Comparison of ENCODE assay signal across 8 cellular contexts in the genomic region with DNA sequence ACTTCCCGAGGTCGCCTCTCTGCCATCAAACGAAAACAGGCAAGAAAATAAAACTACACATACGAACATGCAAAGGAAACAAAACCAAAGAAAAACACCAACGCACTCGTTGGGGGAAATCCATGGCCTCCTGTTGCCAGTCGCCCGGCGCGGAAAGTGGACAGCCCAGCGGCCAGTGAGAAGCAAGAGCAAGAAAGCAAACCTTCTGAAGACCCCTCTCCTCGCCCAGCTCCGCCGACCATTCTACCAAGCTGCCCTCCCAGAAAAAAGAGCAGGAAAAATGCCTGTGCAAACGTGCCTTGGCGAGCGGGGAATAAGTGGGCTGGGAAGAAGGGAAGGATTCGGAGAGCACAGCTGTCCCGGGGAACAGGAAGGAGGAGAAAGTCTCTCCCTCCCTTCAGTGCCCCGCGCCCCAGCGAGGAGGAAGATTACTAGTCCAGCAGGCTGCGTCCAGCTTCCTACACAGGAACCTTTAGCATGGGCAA. TPM values are rescaled to one million over a fixed set of nuclear protein-coding genes. Genes with fewer than 3 reads are reported as not detected.
DNase-seq lines count a peak whose midpoint lies in the region; ATAC-seq and TF ChIP-seq lines count a peak whose summit lies in the region.

No MANE protein-coding gene starts in this region.

- no peak; the same call in none of the 2 replicates for TF ChIP-seq RAD21 in IMR-90 (IDR thresholded peaks at IDR 0.05; ENCODE audit: low read length)

- peak overlapping the region; percentile 76 for H2AK5ac ChIP-seq in IMR-90 (ENCODE audit: low read depth, low read length)

- H3K4me3 Mint-ChIP-seq in activated T-helper 17 cell treated with anti-CD3 and anti-CD28 coated beads, Interleukin-2, amount 50 U/mL, for 72 hours, result peak overlapping the region; percentile 97

- H3K56ac ChIP-seq in IMR-90 (ENCODE audit: extremely low read depth, insufficient read depth, low read length), result peak overlapping the region; percentile 98

- ATAC-seq in IMR-90 (ENCODE audit: low read depth), result peak; percentile 0; the same call in 1 of the 2 replicates
- ATAC-seq in activated T-helper 17 cell treated with anti-CD3 and anti-CD28 coated beads, Interleukin-2, amount 50 U/mL, for 72 hours (replicated peaks), result peak; percentile 23
- peak; percentile 53 for ATAC-seq in foreskin keratinocyte
- ATAC-seq in GM18502 (IDR thresholded peaks at IDR 0.05; ENCODE audit: poor library complexity, unreplicated experiment), result no peak
- no peak for ATAC-seq in GM18498 (IDR thresholded peaks at IDR 0.05; ENCODE audit: unreplicated experiment)

- POLR2A ChIA-PET in GM10248 (lab: Yijun Ruan, JAX), result no interaction called here
- POLR2A ChIA-PET in IMR-90 (lab: Charles Lee; ENCODE audit: unreplicated experiment), result interaction anchor here (0.9 to 1.0 kb wide), 2 partner anchors 544 to 651 kb away, joined by 3 to 5 read pairs; no protein-coding TSS in a partner anchor

- H2BK5ac ChIP-seq in IMR-90 (ENCODE audit: low read depth, low read length, poor library complexity, severe bottlenecking), result peak overlapping the region; percentile 96

- CTCF ChIA-PET in GM10248 (lab: Yijun Ruan, JAX) (interaction anchor here (4.2 kb wide), 1 partner anchor 10 kb away, joined by 26 read pairs; no protein-coding TSS in a partner anchor), IMR-90 (lab: Yijun Ruan, JAX) (interaction anchor here (1.2 kb wide), 1 partner anchor 10 kb away, joined by 3 read pairs; no protein-coding TSS in a partner anchor)

- H3K4me1 Mint-ChIP-seq in activated T-helper 17 cell treated with anti-CD3 and anti-CD28 coated beads, Interleukin-2, amount 50 U/mL, for 72 hours, result peaks cover 22% of the 10 kb centered on the region

- H3K9me1 ChIP-seq in IMR-90 (ENCODE audit: insufficient read depth, low read length), result no peaks in the 10 kb centered on the region

- H3K36me3 ChIP-seq in IMR-90 (ENCODE audit: control insufficient read depth, insufficient read depth, low read length) (no peaks in the 10 kb centered on the region; the same call in 1 of the 2 replicates), ovary (no peaks in the 10 kb centered on the region)

- H4K20me1 ChIP-seq in IMR-90 (ENCODE audit: insufficient read depth, low read length), result peaks cover 30% of the 10 kb centered on the region

- peak overlapping the region; percentile 87 to 92 for H4K8ac ChIP-seq in IMR-90 (ENCODE audit: low read depth in 2 of 2, low read length in 2 of 2)

- H3K27me3 ChIP-seq in IMR-90 (ENCODE audit: control insufficient read depth, insufficient read depth, low read length) (no peaks in the 10 kb centered on the region), foreskin keratinocyte (peaks cover 55% of the 10 kb centered on the region), ovary (no peaks in the 10 kb centered on the region)

- H3K9ac ChIP-seq in IMR-90 (ENCODE audit: low read depth, low read length), result peak overlapping the region; percentile 99

- TF ChIP-seq CTCF in GM10248 (IDR thresholded peaks at IDR 0.05; ENCODE audit: control extremely low read depth, extremely low read depth, low read depth, missing control alignments) (no peak), IMR-90 (conservative IDR thresholded peaks at IDR 0.05; ENCODE audit: low read depth, low read length) (no peak), foreskin keratinocyte (conservative IDR thresholded peaks at IDR 0.05) (no peak), ovary (IDR thresholded peaks at IDR 0.05) (no peak)

- H4K91ac ChIP-seq in IMR-90 (ENCODE audit: insufficient read depth, low read depth, low read length), result peak overlapping the region; percentile 97

- peaks cover 0 to 18% of the 10 kb centered on the region in 2 experiments; a peak in 3 of 4 replicates for H3K79me1 ChIP-seq in IMR-90 (ENCODE audit: low read depth in 1 of 2, low read length in 2 of 2)

- H4K5ac ChIP-seq in IMR-90 (ENCODE audit: low read depth, low read length), result peak overlapping the region; percentile 79

- H3K4me3 ChIP-seq in IMR-90 (ENCODE audit: insufficient read depth, low read depth, low read length) (peak overlapping the region; percentile 83), ovary (peak overlapping the region; percentile 94)

- peak overlapping the region; percentile 93 for H2AK9ac ChIP-seq in IMR-90 (replicated peaks; ENCODE audit: low read depth, low read length, poor library complexity)

- H3K23ac ChIP-seq in IMR-90 (ENCODE audit: low read depth, low read length), result peak overlapping the region; percentile 94

- peaks cover 5% of the 10 kb centered on the region for H3K36me3 Mint-ChIP-seq in activated T-helper 17 cell treated with anti-CD3 and anti-CD28 coated beads, Interleukin-2, amount 50 U/mL, for 72 hours (ENCODE audit: low read depth)

- intact Hi-C loops in IMR-90 (cut with micrococcal nuclease) (loop anchor here (1.0 to 10.0 kb wide), 13 partner anchors 257 to 1794 kb away; no protein-coding TSS in a partner anchor), ovary (cut with DNase I) (loop anchor here in 1 of 4 donors (10.0 kb wide), 1 partner anchor 696 kb away; no protein-coding TSS in a partner anchor)

- no peaks in the 10 kb centered on the region for H3K9me3 Mint-ChIP-seq in activated T-helper 17 cell treated with anti-CD3 and anti-CD28 coated beads, Interleukin-2, amount 50 U/mL, for 72 hours

- 0% methylated on average over 1 of the region's 23 CpGs; no CpG with 5 or more reads in 1 of the 2 experiments for WGBS in IMR-90 (ENCODE audit: extremely low coverage in 2 of 2, insufficient read length in 1 of 2), 2 experiments
- 0 to 1% (median 0%) methylated on average over 23 of the region's 23 CpGs for WGBS in ovary, 3 donors

- no peaks in the 10 kb centered on the region for H3K27me3 Mint-ChIP-seq in activated T-helper 17 cell treated with anti-CD3 and anti-CD28 coated beads, Interleukin-2, amount 50 U/mL, for 72 hours

- no peak for TF ChIP-seq EP300 in ovary (IDR thresholded peaks at IDR 0.05)

- in situ Hi-C loops in IMR-90 (cut with MboI; ENCODE audit: low sequenced_read_pairs), result loop anchor here (10.0 kb wide), 1 partner anchor 1536 kb away; no protein-coding TSS in a partner anchor

- TF ChIP-seq POLR2A in IMR-90 (IDR thresholded peaks at IDR 0.05; ENCODE audit: low read depth, low read length) (no peak), ovary (IDR thresholded peaks at IDR 0.05) (no peak)

- H2BK120ac ChIP-seq in IMR-90 (ENCODE audit: low read depth, low read length), result peak overlapping the region; percentile 89

- H2BK15ac ChIP-seq in IMR-90 (ENCODE audit: low read depth, low read length), result peak overlapping the region; percentile 16; the same call in 1 of the 3 replicates

- H3K9me3 ChIP-seq in IMR-90 (ENCODE audit: control insufficient read depth, insufficient read depth, low read length) (no peaks in the 10 kb centered on the region), ovary (no peaks in the 10 kb centered on the region)

- H2AFZ ChIP-seq in IMR-90 (replicated peaks; ENCODE audit: low read length, poor library complexity), result peak overlapping the region; percentile 95

- peak overlapping the region; percentile 97 for H3K4ac ChIP-seq in IMR-90 (ENCODE audit: low read depth, low read length)

- peak overlapping the region; percentile 93 for H3K4me2 ChIP-seq in IMR-90 (ENCODE audit: low read depth, low read length)

- H3K18ac ChIP-seq in IMR-90 (ENCODE audit: low read depth, low read length), result peak overlapping the region; percentile 87

- H3K14ac ChIP-seq in IMR-90 (replicated peaks; ENCODE audit: low read depth, low read length), result peak overlapping the region; percentile 99

- dilution Hi-C loops in IMR-90 (cut with HindIII; ENCODE audit: low sequenced_read_pairs, unreplicated experiment), result no loop called here

- peak overlapping the region; percentile 86 for H3K27ac Mint-ChIP-seq in activated T-helper 17 cell treated with anti-CD3 and anti-CD28 coated beads, Interleukin-2, amount 50 U/mL, for 72 hours

- TSS peak; percentile 79 for BruUV-seq in IMR-90 (replicated peaks; lab: Mats Ljungman, UMichigan)

- peak overlapping the region; percentile 99 for H3K27ac ChIP-seq in IMR-90 (ENCODE audit: insufficient read depth, low read length)
- H3K27ac ChIP-seq in foreskin keratinocyte, result no peak overlapping the region
- peak overlapping the region; percentile 88 to 90 for H3K27ac ChIP-seq in ovary

- DNase-seq in GM10248 (ENCODE audit: extremely low spot score) (peak; percentile 8), IMR-90 (no peak), foreskin keratinocyte (peak in 1 of 2 donors; percentile 75), ovary (no peak), NK-92 (lab: John Stamatoyannopoulos, UW; ENCODE audit: unreplicated experiment) (no peak)

- 0 out of 2 replicates have a peak overlapping the region, but pooled peaks have one; percentile 54 for H2BK20ac ChIP-seq in IMR-90 (ENCODE audit: low read depth, low read length)

- H3K4me1 ChIP-seq in IMR-90 (ENCODE audit: control insufficient read depth, insufficient read depth, low read length) (no peaks in the 10 kb centered on the region; the same call in 1 of the 2 replicates), foreskin keratinocyte (no peaks in the 10 kb centered on the region), ovary (ENCODE audit: insufficient read depth) (peaks cover 3% of the 10 kb centered on the region)

TF ChIP-seq in IMR-90, 13 proteins besides CTCF, POLR2A, EP300 and RAD21:
- 0 out of 2 replicates have a peak, but pooled peaks have one; percentile 1 for TF ChIP-seq SMC3 (IDR thresholded peaks at IDR 0.05; ENCODE audit: low read depth, low read length)
- no peak for TF ChIP-seq CEBPB (IDR thresholded peaks at IDR 0.05; ENCODE audit: low read depth, low read length)

RNA-seq across cellular contexts. Expression of gene NECTIN3, which starts 0.8 kb away (rescaled TPM):
- total RNA-seq in IMR-90 (2012; rRNA removed) (155 and 182 TPM in 2 replicates), foreskin keratinocyte (7.4 and 8.2 TPM in 2 replicates), ovary (10 to 100 TPM; 23.9 to 45.5 (median 36.5) TPM)
- polyA plus RNA-seq in IMR-90 (2012; rRNA removed) (31.4 and 34.7 TPM in 2 replicates), foreskin keratinocyte (1.1 and 1.2 TPM in 2 replicates), ovary (10 to 100 TPM; 15.4 to 16.3 TPM)
- 6.9 and 7.8 TPM in 2 replicates for polyA plus RNA-seq in IMR-90 (2012; cell fraction: cytosol; rRNA removed)
- polyA plus RNA-seq in IMR-90 (2012; cell fraction: nucleus; rRNA removed; ENCODE audit: low replicate concordance), result 4.0 and 17.1 TPM in 2 replicates
- 1 to 10 TPM; 9.3 to 9.6 TPM for total RNA-seq in activated T-helper 17 cell treated with anti-CD3 and anti-CD28 coated beads, Interleukin-2, amount 50 U/mL, for 72 hours

Comparison
In these comparisons a context has a peak if more than half of its experiments do, and no peak if none do; other contexts are left out.
1. ATAC-seq: peak in IMR-90 (single experiment), activated T-helper 17 cell treated with anti-CD3 and anti-CD28 coated beads, Interleukin-2, amount 50 U/mL, for 72 hours (single experiment) and foreskin keratinocyte (single experiment); none in GM18502 (single experiment) and GM18498 (single experiment).